Comparison of ENCODE assay signal across 8 cellular contexts in genomic region chr2:3536682-3537632, GRCh38. TPM values are rescaled to one million over a fixed set of nuclear protein-coding genes. Genes with fewer than 3 reads are reported as not detected.
DNase-seq lines count a peak whose midpoint lies in the region; ATAC-seq and TF ChIP-seq lines count a peak whose summit lies in the region.

No MANE protein-coding gene starts in this region.

- no peak for TF ChIP-seq POLR2A in gastroesophageal sphincter (IDR thresholded peaks at IDR 0.05)

- peaks cover 11% of the 10 kb centered on the region for H3K4me1 Mint-ChIP-seq in activated B cell treated with CpG ODN at 0.5 μM for 24 hours
- H3K4me1 Mint-ChIP-seq in activated CD4-positive, alpha-beta memory T cell treated with anti-CD3 and anti-CD28 coated beads, Interleukin-2, amount 10 ng/mL, durations not matched to agents 7 days and 5 days, result peaks cover 5% of the 10 kb centered on the region

- peaks cover 0 to 44% of the 10 kb centered on the region in 2 donors for H3K36me3 ChIP-seq in gastroesophageal sphincter
- peaks cover 0 to 37% of the 10 kb centered on the region in 2 donors for H3K36me3 ChIP-seq in psoas muscle (ENCODE audit: insufficient read depth in 1 of 2, low read depth in 1 of 2)

- H3K27ac ChIP-seq in gastroesophageal sphincter, result peak overlapping the region; percentile 78 to 94 (median 92)
- peak overlapping the region; percentile 89 for H3K27ac ChIP-seq in psoas muscle

- no peaks in the 10 kb centered on the region for H3K9me3 ChIP-seq in gastroesophageal sphincter
- H3K9me3 ChIP-seq in psoas muscle, result no peaks in the 10 kb centered on the region

- peak overlapping the region; percentile 70 for H3K4me3 Mint-ChIP-seq in activated B cell treated with CpG ODN at 0.5 μM for 24 hours
- no peak overlapping the region for H3K4me3 Mint-ChIP-seq in activated CD4-positive, alpha-beta memory T cell treated with anti-CD3 and anti-CD28 coated beads, Interleukin-2, amount 10 ng/mL, durations not matched to agents 7 days and 5 days

- POLR2A ChIA-PET in activated B cell treated with CpG ODN at 0.5 μM for 24 hours (lab: Charles Lee), result interaction anchor here (1.0 kb wide), 1 partner anchor 21 kb away, joined by 3 read pairs; the partner anchor contains the start of gene RNASEH1
- POLR2A ChIA-PET in activated CD4-positive, alpha-beta memory T cell treated with anti-CD3 and anti-CD28 coated beads, Interleukin-2, amount 10 ng/mL, durations not matched to agents 7 days and 5 days (lab: Charles Lee), result interaction anchor here (0.9 kb wide), 1 partner anchor 17 kb away, joined by 4 read pairs; no protein-coding TSS in a partner anchor

- no peak for TF ChIP-seq EP300 in gastroesophageal sphincter (IDR thresholded peaks at IDR 0.05)

- H3K27ac Mint-ChIP-seq in activated B cell treated with CpG ODN at 0.5 μM for 24 hours, result peak overlapping the region; percentile 46
- no peak overlapping the region for H3K27ac Mint-ChIP-seq in activated CD4-positive, alpha-beta memory T cell treated with anti-CD3 and anti-CD28 coated beads, Interleukin-2, amount 10 ng/mL, durations not matched to agents 7 days and 5 days

- ATAC-seq in HG03558 (IDR thresholded peaks at IDR 0.05; ENCODE audit: extremely low read depth, unreplicated experiment), result peak; percentile 44
- no peak for ATAC-seq in activated B cell treated with CpG ODN at 0.5 μM for 24 hours (ENCODE audit: low read depth)
- peak; percentile 54 for ATAC-seq in gastroesophageal sphincter
- peak; percentile 43 to 82 (median 70) for ATAC-seq in psoas muscle
- ATAC-seq in HG02840 (IDR thresholded peaks at IDR 0.05; ENCODE audit: low FRiP score, unreplicated experiment), result no peak

- TF ChIP-seq CTCF in GM12865 (IDR thresholded peaks at IDR 0.05; ENCODE audit: insufficient read depth, low read depth, low read length, missing control alignments), result peak; percentile 47
- no peak for TF ChIP-seq CTCF in activated B cell treated with CpG ODN at 0.5 μM for 24 hours (IDR thresholded peaks at IDR 0.05)
- peak in 3 of 4 experiments; percentile 52 to 65 (median 56) for TF ChIP-seq CTCF in gastroesophageal sphincter (IDR thresholded peaks at IDR 0.05)
- peak; percentile 36 for TF ChIP-seq CTCF in psoas muscle (IDR thresholded peaks at IDR 0.05)

- CTCF ChIA-PET in activated B cell treated with CpG ODN at 0.5 μM for 24 hours (lab: Charles Lee), result no interaction called here
- CTCF ChIA-PET in activated CD4-positive, alpha-beta memory T cell treated with anti-CD3 and anti-CD28 coated beads, Interleukin-2, amount 10 ng/mL, durations not matched to agents 7 days and 5 days (lab: Charles Lee), result interaction anchor here (0.7 to 1.3 kb wide), 2 partner anchors 17 to 114 kb away, joined by 3 read pairs; partner anchors contain the start of gene ADI1

- H3K4me3 ChIP-seq in GM12865 (ENCODE audit: low read depth, low read length) (peak overlapping the region; percentile 53), gastroesophageal sphincter (peak overlapping the region; percentile 22 to 46), psoas muscle (peak overlapping the region; percentile 59)

- WGBS in gastroesophageal sphincter (ENCODE audit: low coverage in 1 of 2), 2 donors, result 67 to 75% methylated on average over 4 to 9 of the region's 16 CpGs
- WGBS in psoas muscle, 3 donors, result 66 to 70% (median 66%) methylated on average over 16 of the region's 16 CpGs

- no peaks in the 10 kb centered on the region for H3K9me3 Mint-ChIP-seq in activated B cell treated with CpG ODN at 0.5 μM for 24 hours
- no peaks in the 10 kb centered on the region for H3K9me3 Mint-ChIP-seq in activated CD4-positive, alpha-beta memory T cell treated with anti-CD3 and anti-CD28 coated beads, Interleukin-2, amount 10 ng/mL, durations not matched to agents 7 days and 5 days

- H3K4me1 ChIP-seq in gastroesophageal sphincter (peaks cover 0 to 50% (median 6%) of the 10 kb centered on the region in 3 donors), psoas muscle (peaks cover 4% of the 10 kb centered on the region)

- no peaks in the 10 kb centered on the region for H3K27me3 ChIP-seq in gastroesophageal sphincter
- no peaks in the 10 kb centered on the region for H3K27me3 ChIP-seq in psoas muscle (ENCODE audit: insufficient read depth in 3 of 3, low read length in 2 of 3)

- no peaks in the 10 kb centered on the region for H3K27me3 Mint-ChIP-seq in activated B cell treated with CpG ODN at 0.5 μM for 24 hours
- H3K27me3 Mint-ChIP-seq in activated CD4-positive, alpha-beta memory T cell treated with anti-CD3 and anti-CD28 coated beads, Interleukin-2, amount 10 ng/mL, durations not matched to agents 7 days and 5 days, result no peaks in the 10 kb centered on the region

- DNase-seq in GM12865 (ENCODE audit: low read depth), result peak; percentile 59
- no peak for DNase-seq in activated B cell treated with CpG ODN at 0.5 μM for 24 hours
- DNase-seq in psoas muscle, result peak; percentile 55 to 71
- no peak for DNase-seq in activated CD4-positive, alpha-beta memory T cell treated with anti-CD3 and anti-CD28 coated beads, Interleukin-2, amount 10 ng/mL, durations not matched to agents 7 days and 5 days
- DNase-seq in NCI-H2029 (lab: John Stamatoyannopoulos, UW), result no peak

- intact Hi-C loops in activated B cell treated with CpG ODN at 0.5 μM for 24 hours (cut with micrococcal nuclease), result loop anchor here (1.0 to 2.0 kb wide), 2 partner anchors 18 to 114 kb away; partner anchors contain the start of gene ADI1
- intact Hi-C loops in psoas muscle (cut with DNase I), result loop anchor here in 1 of 2 donors (1.0 to 2.0 kb wide), 2 partner anchors 18 to 19 kb away; partner anchors contain the start of gene ADI1

- peaks cover 26% of the 10 kb centered on the region for H3K36me3 Mint-ChIP-seq in activated B cell treated with CpG ODN at 0.5 μM for 24 hours (ENCODE audit: low read depth)
- H3K36me3 Mint-ChIP-seq in activated CD4-positive, alpha-beta memory T cell treated with anti-CD3 and anti-CD28 coated beads, Interleukin-2, amount 10 ng/mL, durations not matched to agents 7 days and 5 days (ENCODE audit: low read depth), result peaks cover 14% of the 10 kb centered on the region

RNA-seq across cellular contexts. Expression of gene ADI1, which starts 17.6 kb away (rescaled TPM):
- total RNA-seq in activated B cell treated with CpG ODN at 0.5 μM for 24 hours, result 19.2 and 20.5 TPM in 2 replicates
- total RNA-seq in gastroesophageal sphincter, result 100 to 1,000 TPM in 1 of 4 donors, 10 to 100 TPM in 3; 61.9 to 106 (median 82.9) TPM
- total RNA-seq in psoas muscle, result 100 to 1,000 TPM in 2 of 4 donors, 10 to 100 TPM in 2; 42.5 to 137 (median 76.1) TPM
- polyA plus RNA-seq in psoas muscle, result 10 to 100 TPM; 42.7 to 95.0 (median 43.7) TPM
- 10 to 100 TPM; 28.5 to 34.1 TPM for total RNA-seq in activated CD4-positive, alpha-beta memory T cell treated with anti-CD3 and anti-CD28 coated beads, Interleukin-2, amount 10 ng/mL, durations not matched to agents 7 days and 5 days

RNA-seq across cellular contexts. Expression of gene RNASEH1, which starts 21.2 kb away (rescaled TPM):
- total RNA-seq in activated B cell treated with CpG ODN at 0.5 μM for 24 hours, result 27.4 and 28.5 TPM in 2 replicates
- total RNA-seq in gastroesophageal sphincter, result 10 to 100 TPM; 28.1 to 46.2 (median 34.0) TPM
- 10 to 100 TPM; 15.6 to 32.4 (median 20.9) TPM for total RNA-seq in psoas muscle
- polyA plus RNA-seq in psoas muscle, result 10 to 100 TPM; 11.5 to 45.6 (median 21.1) TPM
- total RNA-seq in activated CD4-positive, alpha-beta memory T cell treated with anti-CD3 and anti-CD28 coated beads, Interleukin-2, amount 10 ng/mL, durations not matched to agents 7 days and 5 days, result 10 to 100 TPM; 21.3 to 24.6 TPM

RNA-seq across cellular contexts. Expression of gene RPS7, which starts 38.1 kb away (rescaled TPM):
- total RNA-seq in activated B cell treated with CpG ODN at 0.5 μM for 24 hours (2,155 and 2,436 TPM in 2 replicates), gastroesophageal sphincter (1,000 to 10,000 TPM; 1,117 to 3,164 (median 3,050) TPM), psoas muscle (100 to 1,000 TPM; 471 to 725 (median 638) TPM)
- polyA plus RNA-seq in psoas muscle, result 1,000 to 10,000 TPM; 1,251 to 1,967 (median 1,335) TPM
- total RNA-seq in activated CD4-positive, alpha-beta memory T cell treated with anti-CD3 and anti-CD28 coated beads, Interleukin-2, amount 10 ng/mL, durations not matched to agents 7 days and 5 days, result 1,000 to 10,000 TPM; 1,152 to 1,168 TPM

RNA-seq across cellular contexts. Expression of gene COLEC11, which starts 58.0 kb away (rescaled TPM):
- not detected in 2 replicates for total RNA-seq in activated B cell treated with CpG ODN at 0.5 μM for 24 hours
- total RNA-seq in gastroesophageal sphincter, result 1 to 10 TPM in 3 of 4 donors, under 1 TPM in 1; 0.57 to 5.0 (median 3.1) TPM
- total RNA-seq in psoas muscle, result under 1 TPM in 3 of 4 donors, not detected in 1; 0.22 to 0.79 (median 0.40) TPM
- 1 to 10 TPM in 1 of 3 donors, under 1 TPM in 2; 0.23 to 1.0 (median 0.35) TPM for polyA plus RNA-seq in psoas muscle
- total RNA-seq in activated CD4-positive, alpha-beta memory T cell treated with anti-CD3 and anti-CD28 coated beads, Interleukin-2, amount 10 ng/mL, durations not matched to agents 7 days and 5 days, result not detected

Comparison
In these comparisons a context has a peak if more than half of its experiments do, and no peak if none do; other contexts are left out.
1. DNase-seq: peak in GM12865 (single experiment) and psoas muscle (2 of 2); none in activated B cell treated with CpG ODN at 0.5 μM for 24 hours (single experiment), activated CD4-positive, alpha-beta memory T cell treated with anti-CD3 and anti-CD28 coated beads, Interleukin-2, amount 10 ng/mL, durations not matched to agents 7 days and 5 days (single experiment) and NCI-H2029 (single experiment).
2. ATAC-seq: peak in HG03558 (single experiment), gastroesophageal sphincter (single experiment) and psoas muscle (4 of 4); none in activated B cell treated with CpG ODN at 0.5 μM for 24 hours (single experiment) and HG02840 (single experiment).
3. Peak in every context shown above with its lines, with median percentiles within 50 percentile points of each other: H3K4me3 ChIP-seq.